18 cellular contexts compared by ENCODE assay signal in genomic region chr11:72745511-72745910, GRCh38.
"Had no signal": no experiment of that assay in that cellular context is flagged by ENCODE, and none has a peak within 500 bp of the region (broad histone marks: within the 10 kb centered on the region; RNA-seq: fewer than 3 reads in every experiment).

No MANE protein-coding gene starts in this region.

- H3K9me3 ChIP-seq: colonic mucosa, pancreas had no signal

- H3K27me3 ChIP-seq: colonic mucosa, neural progenitor cell, pancreas had no signal

- ATAC-seq: activated CD8-positive, alpha-beta T cell treated with anti-CD3 and anti-CD28 coated beads for 36 hours; esophagus mucosa; left ventricle myocardium superior; pancreas; WTC11 had no signal

- H3K9ac ChIP-seq: neural progenitor cell had no signal

- H3K27ac ChIP-seq: colonic mucosa, neural progenitor cell, pancreas had no signal

- H3K4me3 ChIP-seq: colonic mucosa, neural progenitor cell, pancreas had no signal

- H3K36me3 ChIP-seq: colonic mucosa, neural progenitor cell, pancreas had no signal

- H3K4me1 ChIP-seq: pancreas had no signal

- H3K27ac Mint-ChIP-seq: activated CD8-positive, alpha-beta T cell treated with anti-CD3 and anti-CD28 coated beads for 36 hours; activated naive CD8-positive, alpha-beta T cell; mesothelial cell of epicardium; neural progenitor cell; WTC11 had no signal

- H3K4me2 ChIP-seq: neural progenitor cell had no signal

- H3K27me3 Mint-ChIP-seq: activated CD8-positive, alpha-beta T cell treated with anti-CD3 and anti-CD28 coated beads for 36 hours; activated naive CD8-positive, alpha-beta T cell had no signal

- H3K4me3 Mint-ChIP-seq: activated CD8-positive, alpha-beta T cell treated with anti-CD3 and anti-CD28 coated beads for 36 hours; activated naive CD8-positive, alpha-beta T cell; mesothelial cell of epicardium; neural progenitor cell; WTC11 had no signal

- H2AFZ ChIP-seq: neural progenitor cell had no signal

- H3K9me3 Mint-ChIP-seq: activated CD8-positive, alpha-beta T cell treated with anti-CD3 and anti-CD28 coated beads for 36 hours; mesothelial cell of epicardium; neural progenitor cell; WTC11 had no signal

- DNase-seq: activated CD4-positive, alpha-beta T cell treated with anti-CD3 and anti-CD28 coated beads for 48 hours; activated CD8-positive, alpha-beta T cell treated with anti-CD3 and anti-CD28 coated beads for 36 hours; activated effector memory CD4-positive, alpha-beta T cell treated with anti-CD3 and anti-CD28 coated beads, Interleukin-2, amount 50 U/mL, for 16 hours; activated T-cell treated with anti-CD3 and anti-CD28 coated beads, Interleukin-2, amount 50 U/mL, for 48 hours; amniotic stem cell; caudate nucleus; colonic mucosa; left ventricle myocardium superior; stimulated activated CD4-positive, alpha-beta T cell treated with anti-CD3 and anti-CD28 coated beads, Interleukin-4, amount 100 ng/mL, for 1 hour; stimulated activated naive CD4-positive, alpha-beta T cell treated with Interleukin-2 at 50 U/mL for 16 hours; substantia nigra; T-helper 2 cell had no signal

- H3K36me3 Mint-ChIP-seq: activated naive CD8-positive, alpha-beta T cell; mesothelial cell of epicardium had no signal
